Comparison of ENCODE assay signal across 8 cellular contexts in the genomic region with DNA sequence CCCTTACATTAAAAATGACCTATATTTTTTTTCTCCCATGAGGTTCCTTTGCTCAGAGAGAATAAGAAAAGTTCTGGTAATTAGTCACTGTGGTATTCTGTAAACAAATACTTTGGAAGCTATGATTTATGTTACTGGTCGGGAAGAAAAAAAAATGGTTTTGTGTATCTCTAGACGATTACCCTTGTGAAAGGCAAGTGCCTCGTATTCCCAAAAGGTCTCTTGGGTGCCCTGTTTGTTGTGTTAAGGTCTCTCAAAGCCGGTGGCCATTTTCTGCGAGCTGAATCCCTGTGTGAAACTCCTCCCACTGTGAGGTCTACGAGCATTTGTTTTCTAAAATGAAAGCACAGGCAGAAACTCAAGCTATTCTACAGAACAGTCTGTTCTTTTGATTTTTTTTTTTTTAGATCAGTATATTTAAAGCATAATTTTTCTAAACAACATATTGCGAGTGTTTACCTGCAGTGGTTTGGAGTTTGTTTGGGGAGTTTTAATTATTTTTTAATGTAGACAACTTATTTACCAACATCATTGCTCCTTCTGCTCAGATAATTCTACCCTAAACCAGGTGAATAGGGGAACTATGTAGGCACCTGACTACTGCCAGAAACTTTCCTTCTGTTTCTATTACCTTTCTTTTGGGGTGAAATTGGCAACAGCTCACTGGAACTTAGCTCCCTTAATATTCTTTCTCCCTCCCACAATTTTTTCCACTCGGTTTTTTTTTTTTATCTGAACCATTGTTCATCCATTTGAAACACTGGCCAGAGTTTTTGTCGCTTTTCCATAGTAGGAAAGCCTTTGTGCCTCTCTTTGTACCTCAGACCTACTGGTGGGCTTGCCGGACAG. TPM values are rescaled to one million over a fixed set of nuclear protein-coding genes. Genes with fewer than 3 reads are reported as not detected.
DNase-seq lines count a peak whose midpoint lies in the region; ATAC-seq and TF ChIP-seq lines count a peak whose summit lies in the region.

No MANE protein-coding gene starts in this region.

- peak overlapping the region; percentile 97 to 99 for H3K27ac ChIP-seq in breast epithelium

- DNase-seq in GM03348 (ENCODE audit: low spot score), result peak; percentile 39
- peak; percentile 22 to 47 (median 27) for DNase-seq in T-helper 17 cell
- DNase-seq in breast epithelium (ENCODE audit: low spot score in 2 of 2), result peak in 1 of 2 donors; percentile 66
- DNase-seq in kidney tubule cell (ENCODE audit: low spot score), result peak; percentile 50
- peak; percentile 18 to 37 for DNase-seq in stimulated activated CD4-positive, alpha-beta T cell treated with anti-CD3 and anti-CD28 coated beads, Interleukin-4, amount 100 ng/mL, for 4 hours
- no peak for DNase-seq in NK-92 treated with Interleukin-12 subunit alpha and Interleukin-12 subunit beta, amount 100 ng/mL, for 24 hours (lab: John Stamatoyannopoulos, UW)

- no peaks in the 10 kb centered on the region for H3K27me3 ChIP-seq in breast epithelium

- peak overlapping the region; percentile 98 for H3K27ac Mint-ChIP-seq in T-helper 17 cell

- intact Hi-C loops in breast epithelium (cut with DNase I; ENCODE audit: low total_unique reads), result no loop called here

- H3K4me3 Mint-ChIP-seq in T-helper 17 cell, result peak overlapping the region; percentile 76

- no peaks in the 10 kb centered on the region for H3K9me3 ChIP-seq in T-helper 17 cell (ENCODE audit: control insufficient read depth, low read length, poor library complexity, severe bottlenecking)
- H3K9me3 ChIP-seq in breast epithelium, result no peaks in the 10 kb centered on the region

- no peaks in the 10 kb centered on the region for H3K27me3 Mint-ChIP-seq in T-helper 17 cell

- H3K36me3 ChIP-seq in breast epithelium, result no peaks in the 10 kb centered on the region

- H3K4me1 ChIP-seq in breast epithelium, result peaks cover 9 to 38% of the 10 kb centered on the region in 2 donors

- peaks cover 60% of the 10 kb centered on the region for H3K4me1 Mint-ChIP-seq in T-helper 17 cell

- H3K4me3 ChIP-seq in breast epithelium, result peak overlapping the region; percentile 21 to 53 (median 39)

- ATAC-seq in HG03571 (IDR thresholded peaks at IDR 0.05; ENCODE audit: unreplicated experiment), result peak; percentile 49
- peak; percentile 74 for ATAC-seq in T-helper 17 cell
- no peak for ATAC-seq in GM21717 (IDR thresholded peaks at IDR 0.05; ENCODE audit: unreplicated experiment)

- TF ChIP-seq CTCF in breast epithelium (IDR thresholded peaks at IDR 0.05), result no peak

- no peak for TF ChIP-seq POLR2A in breast epithelium (IDR thresholded peaks at IDR 0.05)

- peaks cover 6% of the 10 kb centered on the region for H3K36me3 Mint-ChIP-seq in T-helper 17 cell (ENCODE audit: low read depth)

RNA-seq across cellular contexts. Expression of a gene that starts 44.0 kb away (rescaled TPM):
- 10 to 100 TPM; 51.6 to 54.0 TPM for total RNA-seq in T-helper 17 cell
- total RNA-seq in breast epithelium, result 100 to 1,000 TPM; 126 to 238 (median 138) TPM
